In the genomic region with DNA sequence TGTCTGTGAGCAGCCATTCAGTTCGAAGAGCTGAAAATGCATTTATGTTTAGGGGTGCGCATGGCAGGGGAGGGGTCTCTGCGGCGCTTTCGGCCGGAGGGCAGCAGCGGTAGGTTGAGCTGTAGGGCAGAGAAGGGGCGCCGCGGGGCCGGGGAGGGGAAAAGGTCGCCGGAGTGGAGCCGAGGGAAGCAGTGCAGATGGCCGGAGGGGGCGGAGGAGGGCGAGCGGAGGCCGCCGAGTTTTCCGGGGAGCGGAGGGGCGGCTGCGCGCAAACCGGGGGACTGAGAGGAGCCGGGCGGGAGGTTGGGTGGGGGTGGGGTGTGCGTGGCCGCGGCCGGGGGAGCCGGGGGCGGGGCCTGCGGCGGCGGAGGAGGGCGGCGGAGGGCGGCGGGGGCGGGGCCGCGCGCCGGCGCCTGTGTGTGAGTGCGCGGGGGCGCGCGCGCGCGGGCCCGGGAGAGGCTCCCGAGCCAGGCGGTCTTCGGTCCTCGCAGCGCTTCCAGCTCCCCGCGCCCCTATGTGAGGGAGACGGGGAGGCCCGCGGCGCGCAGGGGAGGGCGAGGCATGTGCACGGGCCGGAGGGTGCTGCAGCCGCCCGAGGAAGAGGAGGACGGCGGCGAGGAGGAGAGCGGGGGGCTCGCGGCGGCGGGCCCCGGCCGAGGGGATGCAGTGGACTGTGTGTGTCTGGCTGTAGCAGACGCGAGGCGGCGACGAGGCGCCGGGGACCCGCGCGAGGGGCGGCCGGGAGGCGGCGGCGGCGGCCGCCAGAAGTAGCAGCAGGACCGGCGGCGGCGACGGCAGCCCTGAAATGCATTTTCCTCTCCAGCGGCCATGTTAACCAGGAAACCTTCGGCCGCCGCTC, we compare ENCODE assay signal across 8 cellular contexts. TPM values are rescaled to one million over a fixed set of nuclear protein-coding genes. Genes with fewer than 3 reads are reported as not detected.
A peak's percentile ranks its signal among the peaks of the same experiment; 100 is the strongest.
DNase-seq lines count a peak whose midpoint lies in the region; ATAC-seq and TF ChIP-seq lines count a peak whose summit lies in the region.

A gene (plus strand): TSS at position 440 of the 859 bp plus-strand sequence. CDS start 389 bp downstream, at position 829.

- H3K36me3 ChIP-seq in mammary epithelial cell (ENCODE audit: insufficient read depth, low read length): no peaks in the 10 kb centered on the region
- H3K36me3 ChIP-seq in smooth muscle cell (ENCODE audit: low read depth): no peaks in the 10 kb centered on the region

- in situ Hi-C loops in mammary epithelial cell (cut with MboI; ENCODE audit: low sequenced_read_pairs in 2 of 2): loop anchor here in 1 of 2 donors (25.0 kb wide), 1 partner anchor 186 kb away; no protein-coding TSS in a partner anchor

- peaks cover 0 to 4% (median 4%) of the 10 kb centered on the region in 3 donors for H3K36me3 Mint-ChIP-seq in immature natural killer cell

- H3K9me3 Mint-ChIP-seq in immature natural killer cell: no peaks in the 10 kb centered on the region

- BruUV-seq in mammary epithelial cell (replicated peaks; lab: Mats Ljungman, UMichigan): no TSS peak

- no peaks in the 10 kb centered on the region for H3K9me3 ChIP-seq in mammary epithelial cell (replicated peaks; ENCODE audit: insufficient read depth, low read length)
- H3K9me3 ChIP-seq in smooth muscle cell (replicated peaks; ENCODE audit: low read depth): no peaks in the 10 kb centered on the region

- peak within 1 kb of the TSS; percentile 98 for H3K4me2 ChIP-seq in mammary epithelial cell (ENCODE audit: insufficient read depth, low read depth, low read length)
- peak within 1 kb of the TSS; percentile 98 for H3K4me2 ChIP-seq in smooth muscle cell

- TF ChIP-seq CTCF in VCaP (conservative IDR thresholded peaks at IDR 0.05): peak; percentile 39; the same call in 1 of the 2 replicates
- peak in 1 of 2 donors; percentile 6 for TF ChIP-seq CTCF in mammary epithelial cell (conservative IDR thresholded peaks at IDR 0.05 in 1 of 2, IDR thresholded peaks at IDR 0.05 in 1 of 2; ENCODE audit: extremely low read depth in 1 of 2, insufficient read depth in 1 of 2, low read depth in 1 of 2, low read length in 2 of 2)
- TF ChIP-seq CTCF in smooth muscle cell (IDR thresholded peaks at IDR 0.05; ENCODE audit: borderline replicate concordance, insufficient read depth, poor library complexity, severe bottlenecking): no peak

- peak within 1 kb of the TSS; percentile 82 to 98 (median 92) for H3K27ac Mint-ChIP-seq in immature natural killer cell

- H3K4me1 ChIP-seq in mammary epithelial cell (ENCODE audit: insufficient read depth, low read length) (peaks cover 24% of the 10 kb centered on the region), smooth muscle cell (ENCODE audit: low read depth) (peaks cover 13% of the 10 kb centered on the region)

- peaks cover 43 to 48% of the 10 kb centered on the region in 2 donors for H3K4me1 Mint-ChIP-seq in immature natural killer cell

- H3K9ac ChIP-seq in mammary epithelial cell (ENCODE audit: insufficient read depth, low read length) (peak within 1 kb of the TSS; percentile 89), smooth muscle cell (ENCODE audit: low read depth) (peak within 1 kb of the TSS; percentile 98)

- DNase-seq in NCI-H1694 treated with DMSO at 0.1 percent for 48 hours (lab: John Stamatoyannopoulos, UW) (peak; percentile 56), NCI-H1694 (lab: John Stamatoyannopoulos, UW) (no peak), NCI-H146 treated with DMSO at 0.1 percent for 48 hours (lab: John Stamatoyannopoulos, UW; ENCODE audit: unreplicated experiment) (peak; percentile 64), mammary epithelial cell (peak; percentile 72), immature natural killer cell (peak; percentile 74 to 82 (median 81)), smooth muscle cell (lab: John Stamatoyannopoulos, UW; ENCODE audit: unreplicated experiment) (peak; percentile 70)

- H3K27ac ChIP-seq in VCaP (peak within 1 kb of the TSS; percentile 92), mammary epithelial cell (ENCODE audit: insufficient read depth, low read depth, low read length) (peak within 1 kb of the TSS; percentile 86), smooth muscle cell (ENCODE audit: low read depth) (peak within 1 kb of the TSS; percentile 96)

- H4K20me1 ChIP-seq in mammary epithelial cell (ENCODE audit: insufficient read depth, low read length) (no peaks in the 10 kb centered on the region), smooth muscle cell (ENCODE audit: low read depth) (peaks cover 38% of the 10 kb centered on the region)

- no peaks in the 10 kb centered on the region for H3K27me3 ChIP-seq in mammary epithelial cell (ENCODE audit: insufficient read depth, low read length)
- no peaks in the 10 kb centered on the region for H3K27me3 ChIP-seq in smooth muscle cell (ENCODE audit: low read depth)

- CTCF ChIA-PET in mammary epithelial cell (lab: Charles Lee; ENCODE audit: low non-redundant PET): interaction anchor here (0.5 to 1.4 kb wide), 3 partner anchors 13 to 323 kb away, joined by 3 to 6 read pairs (median 6); no protein-coding TSS in a partner anchor

- H3K4me3 ChIP-seq in mammary epithelial cell (replicated peaks in 1 of 3; ENCODE audit: insufficient read depth in 1 of 3, low read depth in 2 of 3, low read length in 3 of 3) (peak within 1 kb of the TSS; percentile 85 to 92 (median 88)), smooth muscle cell (peak within 1 kb of the TSS; percentile 94)

- H3K4me3 Mint-ChIP-seq in immature natural killer cell: peak within 1 kb of the TSS; percentile 89 to 100 (median 96)

- dilution Hi-C loops in mammary epithelial cell (cut with HindIII; ENCODE audit: low sequenced_read_pairs): no loop called here

- peak within 1 kb of the TSS; percentile 91 for H2AFZ ChIP-seq in mammary epithelial cell (ENCODE audit: low read depth, low read length)
- H2AFZ ChIP-seq in smooth muscle cell (ENCODE audit: low read depth): peak within 1 kb of the TSS; percentile 93

- WGBS in mammary epithelial cell (ENCODE audit: low coverage, missing lambda C conversion rate): 3% methylated on average over 8 of the region's 109 CpGs
- 0% methylated on average over 36 of the region's 109 CpGs for whole genome bisulfite sequencing in smooth muscle cell (ENCODE audit: low lambda C conversion rate)

- peak; percentile 64 for ATAC-seq in HG02642 (IDR thresholded peaks at IDR 0.05; ENCODE audit: poor library complexity, unreplicated experiment)

- peaks cover 45% of the 10 kb centered on the region for H3K79me2 ChIP-seq in mammary epithelial cell (ENCODE audit: insufficient read depth, low read length)
- peaks cover 49% of the 10 kb centered on the region for H3K79me2 ChIP-seq in smooth muscle cell (ENCODE audit: low read depth)

- intact Hi-C loops in mammary epithelial cell (cut with micrococcal nuclease): loop anchor here (1.0 to 5.0 kb wide), 5 partner anchors 55 to 295 kb away; no protein-coding TSS in a partner anchor

- H3K27me3 Mint-ChIP-seq in immature natural killer cell (ENCODE audit: low read depth in 3 of 3): peaks cover 10 to 22% (median 14%) of the 10 kb centered on the region in 3 donors

- peaks cover 12% of the 10 kb centered on the region for H3F3A ChIP-seq in smooth muscle cell (ENCODE audit: low read depth)

RNA-seq across cellular contexts. Expression of the gene that starts here (rescaled TPM):
- total RNA-seq in mammary epithelial cell (10 to 100 TPM; 17.8 to 25.8 TPM), smooth muscle cell (44.0 and 65.3 TPM in 2 replicates)
- polyA plus RNA-seq in mammary epithelial cell (16.3 TPM), immature natural killer cell (10 to 100 TPM; 30.4 to 82.4 (median 45.1) TPM), smooth muscle cell (41.6 and 64.1 TPM in 2 replicates)
- polyA minus RNA-seq in mammary epithelial cell: 43.1 TPM
